ENCODE assay signal across 11 cellular contexts in genomic region chr22:26573026-26573662, GRCh38. TPM values are rescaled to one million over a fixed set of nuclear protein-coding genes. Genes with fewer than 3 reads are reported as not detected.
DNase-seq lines count a peak whose midpoint lies in the region; ATAC-seq lines count a peak whose summit lies in the region.
"Had no signal": no experiment of that assay in that cellular context is flagged by ENCODE, and none has a peak within 500 bp of the region (broad histone marks: within the 10 kb centered on the region; RNA-seq: fewer than 3 reads in every experiment).

No MANE protein-coding gene starts in this region.

- peak overlapping the region; percentile 8; the same call in 1 of the 2 replicates for H3K9ac ChIP-seq in HUES64 (ENCODE audit: low read depth, low read length)

- H3K27me3 ChIP-seq in HUES64 (ENCODE audit: insufficient read depth, low read length) (no peaks in the 10 kb centered on the region), right cardiac atrium (ENCODE audit: control insufficient read depth, insufficient read depth) (no peaks in the 10 kb centered on the region)

- H3K4me1 Mint-ChIP-seq in activated T-helper 1 cell treated with anti-CD3 and anti-CD28 coated beads, Interleukin-12 subunit alpha, Interleukin-12 subunit beta, Interleukin-2, Interleukin-4 antibody, amounts not matched to agents 30 ng/mL and 10 ng/mL and 1 ng/mL, durations not matched to agents 14 hours and 24 hours and 36 hours (ENCODE audit: low read depth), result peaks cover 68% of the 10 kb centered on the region
- peaks cover 77% of the 10 kb centered on the region for H3K4me1 Mint-ChIP-seq in stimulated activated effector memory CD8-positive, alpha-beta T cell treated with anti-CD3 and anti-CD28 coated beads, Interleukin-12 subunit alpha, Interleukin-12 subunit beta, amount 100 ng/mL, for 72 hours

- DNase-seq in activated T-helper 1 cell treated with anti-CD3 and anti-CD28 coated beads, Interleukin-12 subunit alpha, Interleukin-12 subunit beta, Interleukin-2, Interleukin-4 antibody, amounts not matched to agents 30 ng/mL and 10 ng/mL and 1 ng/mL, durations not matched to agents 14 hours and 24 hours and 36 hours (ENCODE audit: low spot score), result no peak
- DNase-seq in right cardiac atrium, result peak; percentile 64 to 86 (median 85)
- no peak for DNase-seq in stimulated activated effector memory CD8-positive, alpha-beta T cell treated with anti-CD3 and anti-CD28 coated beads, Interleukin-12 subunit alpha, Interleukin-12 subunit beta, amount 100 ng/mL, for 72 hours (ENCODE audit: low spot score in 2 of 2)
- DNase-seq in NCI-H187 (lab: John Stamatoyannopoulos, UW), result no peak
- no peak for DNase-seq in NCI-H510A (lab: John Stamatoyannopoulos, UW)
- DNase-seq: activated CD8-positive, alpha-beta memory T cell treated with anti-CD3 and anti-CD28 coated beads, Interleukin-2, amount 50 U/mL, for 4 hours had no signal

- intact Hi-C loops in activated T-helper 1 cell treated with anti-CD3 and anti-CD28 coated beads, Interleukin-12 subunit alpha, Interleukin-12 subunit beta, Interleukin-2, Interleukin-4 antibody, amounts not matched to agents 30 ng/mL and 10 ng/mL and 1 ng/mL, durations not matched to agents 14 hours and 24 hours and 36 hours (cut with micrococcal nuclease), result no loop called here
- intact Hi-C loops in right cardiac atrium (cut with DNase I), result no loop called here

- no peak overlapping the region for H3K4me3 Mint-ChIP-seq in activated T-helper 1 cell treated with anti-CD3 and anti-CD28 coated beads, Interleukin-12 subunit alpha, Interleukin-12 subunit beta, Interleukin-2, Interleukin-4 antibody, amounts not matched to agents 30 ng/mL and 10 ng/mL and 1 ng/mL, durations not matched to agents 14 hours and 24 hours and 36 hours
- no peak overlapping the region for H3K4me3 Mint-ChIP-seq in stimulated activated effector memory CD8-positive, alpha-beta T cell treated with anti-CD3 and anti-CD28 coated beads, Interleukin-12 subunit alpha, Interleukin-12 subunit beta, amount 100 ng/mL, for 72 hours

- no peaks in the 10 kb centered on the region for H3K9me3 Mint-ChIP-seq in activated T-helper 1 cell treated with anti-CD3 and anti-CD28 coated beads, Interleukin-12 subunit alpha, Interleukin-12 subunit beta, Interleukin-2, Interleukin-4 antibody, amounts not matched to agents 30 ng/mL and 10 ng/mL and 1 ng/mL, durations not matched to agents 14 hours and 24 hours and 36 hours
- H3K9me3 Mint-ChIP-seq in stimulated activated effector memory CD8-positive, alpha-beta T cell treated with anti-CD3 and anti-CD28 coated beads, Interleukin-12 subunit alpha, Interleukin-12 subunit beta, amount 100 ng/mL, for 72 hours, result no peaks in the 10 kb centered on the region

- H3K36me3 ChIP-seq in HUES64 (ENCODE audit: insufficient read depth, low read length), result peaks cover 14% of the 10 kb centered on the region; the same call in 1 of the 2 replicates

- H3K36me3 Mint-ChIP-seq in activated T-helper 1 cell treated with anti-CD3 and anti-CD28 coated beads, Interleukin-12 subunit alpha, Interleukin-12 subunit beta, Interleukin-2, Interleukin-4 antibody, amounts not matched to agents 30 ng/mL and 10 ng/mL and 1 ng/mL, durations not matched to agents 14 hours and 24 hours and 36 hours (ENCODE audit: low read depth), result peaks cover 48% of the 10 kb centered on the region
- H3K36me3 Mint-ChIP-seq in stimulated activated effector memory CD8-positive, alpha-beta T cell treated with anti-CD3 and anti-CD28 coated beads, Interleukin-12 subunit alpha, Interleukin-12 subunit beta, amount 100 ng/mL, for 72 hours, result peaks cover 33% of the 10 kb centered on the region

- 86% methylated on average over 10 of the region's 10 CpGs for WGBS in HUES64
- WGBS in right cardiac atrium, result 45% methylated on average over 10 of the region's 10 CpGs

- H3K4me1 ChIP-seq in HUES64 (ENCODE audit: insufficient read depth, low read length) (peaks cover 24% of the 10 kb centered on the region), right cardiac atrium (ENCODE audit: control insufficient read depth, insufficient read depth, low read length) (peaks cover 6% of the 10 kb centered on the region)

- no peaks in the 10 kb centered on the region for H3K27me3 Mint-ChIP-seq in activated T-helper 1 cell treated with anti-CD3 and anti-CD28 coated beads, Interleukin-12 subunit alpha, Interleukin-12 subunit beta, Interleukin-2, Interleukin-4 antibody, amounts not matched to agents 30 ng/mL and 10 ng/mL and 1 ng/mL, durations not matched to agents 14 hours and 24 hours and 36 hours (ENCODE audit: insufficient read depth)

- H3K4me3 ChIP-seq in HUES64 (ENCODE audit: low read length) (no peak overlapping the region), right cardiac atrium (ENCODE audit: low read length) (no peak overlapping the region)
- H3K4me3 ChIP-seq: GM12878 had no signal

- no peaks in the 10 kb centered on the region for H3K9me3 ChIP-seq in HUES64 (ENCODE audit: insufficient read depth, low read depth, low read length)
- H3K9me3 ChIP-seq in right cardiac atrium (ENCODE audit: control insufficient read depth, low read length), result no peaks in the 10 kb centered on the region

- ATAC-seq in right cardiac atrium, result peak; percentile 59 to 88
- no peak for ATAC-seq in stimulated activated effector memory CD8-positive, alpha-beta T cell treated with anti-CD3 and anti-CD28 coated beads, Interleukin-12 subunit alpha, Interleukin-12 subunit beta, amount 100 ng/mL, for 72 hours
- no peak for ATAC-seq in HG03520 (IDR thresholded peaks at IDR 0.05; ENCODE audit: unreplicated experiment)
- ATAC-seq in HG02840 (IDR thresholded peaks at IDR 0.05; ENCODE audit: low FRiP score, unreplicated experiment), result no peak
- ATAC-seq: GM12878 had no signal

- peak overlapping the region; percentile 61 for H3K27ac Mint-ChIP-seq in activated T-helper 1 cell treated with anti-CD3 and anti-CD28 coated beads, Interleukin-12 subunit alpha, Interleukin-12 subunit beta, Interleukin-2, Interleukin-4 antibody, amounts not matched to agents 30 ng/mL and 10 ng/mL and 1 ng/mL, durations not matched to agents 14 hours and 24 hours and 36 hours
- peak overlapping the region; percentile 44 for H3K27ac Mint-ChIP-seq in stimulated activated effector memory CD8-positive, alpha-beta T cell treated with anti-CD3 and anti-CD28 coated beads, Interleukin-12 subunit alpha, Interleukin-12 subunit beta, amount 100 ng/mL, for 72 hours

- peak overlapping the region; percentile 58; the same call in 1 of the 2 replicates for H3K27ac ChIP-seq in HUES64 (ENCODE audit: low read depth, low read length)
- no peak overlapping the region for H3K27ac ChIP-seq in right cardiac atrium (ENCODE audit: low read length)

RNA-seq across cellular contexts. Expression of gene TPST2, which starts 16.8 kb away (rescaled TPM):
- polyA plus RNA-seq in HUES64 (2013, experiment 1 of 2), result 34.5 TPM
- polyA plus RNA-seq in HUES64 (2013, experiment 2 of 2), result 35.2 TPM
- 36.1 and 37.0 TPM in 2 replicates for total RNA-seq in activated T-helper 1 cell treated with anti-CD3 and anti-CD28 coated beads, Interleukin-12 subunit alpha, Interleukin-12 subunit beta, Interleukin-2, Interleukin-4 antibody, amounts not matched to agents 30 ng/mL and 10 ng/mL and 1 ng/mL, durations not matched to agents 14 hours and 24 hours and 36 hours
- 10 to 100 TPM; 30.5 to 55.2 (median 36.9) TPM for total RNA-seq in right cardiac atrium
- polyA plus RNA-seq in right cardiac atrium, result 27.6 TPM

RNA-seq across cellular contexts. Expression of gene CRYBB1, which starts 44.7 kb away (rescaled TPM):
- polyA plus RNA-seq in HUES64 (2013, experiment 1 of 2), result 4.6 TPM
- polyA plus RNA-seq in HUES64 (2013, experiment 2 of 2), result 3.0 TPM
- not detected in 2 replicates for total RNA-seq in activated T-helper 1 cell treated with anti-CD3 and anti-CD28 coated beads, Interleukin-12 subunit alpha, Interleukin-12 subunit beta, Interleukin-2, Interleukin-4 antibody, amounts not matched to agents 30 ng/mL and 10 ng/mL and 1 ng/mL, durations not matched to agents 14 hours and 24 hours and 36 hours
- 1 to 10 TPM in 2 of 4 donors, under 1 TPM in 2; 0.48 to 1.3 (median 0.99) TPM for total RNA-seq in right cardiac atrium
- 0.25 TPM for polyA plus RNA-seq in right cardiac atrium

RNA-seq across cellular contexts. Expression of gene CRYBA4, which starts 48.6 kb away (rescaled TPM):
- polyA plus RNA-seq in HUES64 (2013, experiment 1 of 2), result 1.3 TPM
- polyA plus RNA-seq in HUES64 (2013, experiment 2 of 2), result 0.95 TPM
- total RNA-seq in activated T-helper 1 cell treated with anti-CD3 and anti-CD28 coated beads, Interleukin-12 subunit alpha, Interleukin-12 subunit beta, Interleukin-2, Interleukin-4 antibody, amounts not matched to agents 30 ng/mL and 10 ng/mL and 1 ng/mL, durations not matched to agents 14 hours and 24 hours and 36 hours, result not detected in 2 replicates
- not detected for total RNA-seq in right cardiac atrium
- not detected for polyA plus RNA-seq in right cardiac atrium
- total RNA-seq: frontal cortex had no signal

Comparison
In these comparisons a context has a peak if more than half of its experiments do, and no peak if none do; other contexts are left out.
1. DNase-seq: peak in right cardiac atrium (3 of 3); none in activated T-helper 1 cell treated with anti-CD3 and anti-CD28 coated beads, Interleukin-12 subunit alpha, Interleukin-12 subunit beta, Interleukin-2, Interleukin-4 antibody, amounts not matched to agents 30 ng/mL and 10 ng/mL and 1 ng/mL, durations not matched to agents 14 hours and 24 hours and 36 hours (single experiment), stimulated activated effector memory CD8-positive, alpha-beta T cell treated with anti-CD3 and anti-CD28 coated beads, Interleukin-12 subunit alpha, Interleukin-12 subunit beta, amount 100 ng/mL, for 72 hours (0 of 2), NCI-H187 (0 of 2) and NCI-H510A (single experiment).
2. ATAC-seq: peak in right cardiac atrium (2 of 2); none in stimulated activated effector memory CD8-positive, alpha-beta T cell treated with anti-CD3 and anti-CD28 coated beads, Interleukin-12 subunit alpha, Interleukin-12 subunit beta, amount 100 ng/mL, for 72 hours (single experiment), HG03520 (single experiment) and HG02840 (single experiment).